8 cellular contexts compared by ENCODE assay signal in genomic region chr12:4649358-4649661, GRCh38. TPM values are rescaled to one million over a fixed set of nuclear protein-coding genes. Genes with fewer than 3 reads are reported as not detected.
A peak's percentile ranks its signal among the peaks of the same experiment; 100 is the strongest.
DNase-seq lines count a peak whose midpoint lies in the region; ATAC-seq and TF ChIP-seq lines count a peak whose summit lies in the region.

No MANE protein-coding gene starts in this region.

- peaks cover 12% of the 10 kb centered on the region for H3K36me3 ChIP-seq in RWPE2 (ENCODE audit: low read depth)
- H3K36me3 ChIP-seq in esophagus squamous epithelium, result peaks cover 0 to 6% (median 2%) of the 10 kb centered on the region in 3 donors
- H3K36me3 ChIP-seq in parathyroid adenoma (ENCODE audit: control insufficient read depth, insufficient read depth, low read length), result no peaks in the 10 kb centered on the region

- 0 to 1% methylated on average over 6 of the region's 6 CpGs for WGBS in esophagus squamous epithelium, 2 donors

- peak overlapping the region; percentile 99 for H2AFZ ChIP-seq in parathyroid adenoma

- peaks cover 20% of the 10 kb centered on the region for H3K79me2 ChIP-seq in parathyroid adenoma

- H3K27me3 ChIP-seq in RWPE2 (ENCODE audit: insufficient read depth, poor library complexity, severe bottlenecking) (no peaks in the 10 kb centered on the region), esophagus squamous epithelium (no peaks in the 10 kb centered on the region), parathyroid adenoma (ENCODE audit: control insufficient read depth, insufficient read depth, low read length) (no peaks in the 10 kb centered on the region)

- peak overlapping the region; percentile 84 for H3K9ac ChIP-seq in parathyroid adenoma

- DNase-seq in Calu3 (no peak), RWPE2 (ENCODE audit: low spot score) (no peak), esophagus squamous epithelium (lab: John Stamatoyannopoulos, UW) (no peak), hepatic stellate cell (ENCODE audit: low spot score) (no peak), NCI-H345 (lab: John Stamatoyannopoulos, UW) (no peak), iPS-NIHi11 (ENCODE audit: low spot score) (no peak)

- intact Hi-C loops in Calu3 (cut with micrococcal nuclease; ENCODE audit: unreplicated experiment), result loop anchor here (2.0 kb wide), 1 partner anchor 45 kb away; no protein-coding TSS in a partner anchor
- intact Hi-C loops in esophagus squamous epithelium (cut with DNase I), result no loop called here

- H3K27ac Mint-ChIP-seq in Calu3 (ENCODE audit: unreplicated experiment), result peak overlapping the region; percentile 99

- no peak for TF ChIP-seq CTCF in Calu3 (IDR thresholded peaks at IDR 0.05; ENCODE audit: unreplicated experiment)
- no peak for TF ChIP-seq CTCF in RWPE2 (IDR thresholded peaks at IDR 0.05; ENCODE audit: poor library complexity, severe bottlenecking)
- no peak for TF ChIP-seq CTCF in esophagus squamous epithelium (IDR thresholded peaks at IDR 0.05)
- TF ChIP-seq CTCF in parathyroid adenoma (IDR thresholded peaks at IDR 0.05), result no peak

- H3K4me3 Mint-ChIP-seq in Calu3 (ENCODE audit: low read depth, unreplicated experiment), result peak overlapping the region; percentile 99

- H3K4me1 Mint-ChIP-seq in Calu3 (ENCODE audit: low read depth, unreplicated experiment), result peaks cover 22% of the 10 kb centered on the region

- H3K36me3 Mint-ChIP-seq in Calu3 (ENCODE audit: insufficient read depth, unreplicated experiment), result peaks cover 21% of the 10 kb centered on the region

- H3K4me1 ChIP-seq in RWPE2 (ENCODE audit: insufficient read depth, poor library complexity, severe bottlenecking) (peaks cover 13% of the 10 kb centered on the region), esophagus squamous epithelium (peaks cover 0 to 50% (median 12%) of the 10 kb centered on the region in 3 donors), parathyroid adenoma (peaks cover 16% of the 10 kb centered on the region)

- H3K9me3 ChIP-seq in RWPE2 (ENCODE audit: severe bottlenecking) (no peaks in the 10 kb centered on the region), esophagus squamous epithelium (no peaks in the 10 kb centered on the region), parathyroid adenoma (ENCODE audit: control insufficient read depth, low read length) (no peaks in the 10 kb centered on the region)

- H3K4me2 ChIP-seq in parathyroid adenoma (ENCODE audit: low read length), result peak overlapping the region; percentile 76

- ATAC-seq in RWPE2 (ENCODE audit: low read depth), result no peak
- ATAC-seq in GM21423 (IDR thresholded peaks at IDR 0.05; ENCODE audit: unreplicated experiment), result no peak

- no peak for TF ChIP-seq POLR2A in esophagus squamous epithelium (IDR thresholded peaks at IDR 0.05)

- peak overlapping the region; percentile 44 for H3K27ac ChIP-seq in RWPE2 (ENCODE audit: poor library complexity, severe bottlenecking)
- peak overlapping the region; percentile 90 to 94 (median 91) for H3K27ac ChIP-seq in esophagus squamous epithelium
- H3K27ac ChIP-seq in parathyroid adenoma, result peak overlapping the region; percentile 81

- no peaks in the 10 kb centered on the region for H3K9me3 Mint-ChIP-seq in Calu3 (ENCODE audit: low read depth, unreplicated experiment)

- BruUV-seq in Calu3 (replicated peaks; lab: Mats Ljungman, UMichigan), result no TSS peak

- H3K27me3 Mint-ChIP-seq in Calu3 (ENCODE audit: unreplicated experiment), result peaks cover 5% of the 10 kb centered on the region

- CTCF ChIA-PET in Calu3 (lab: Charles Lee), result interaction anchor here (0.9 kb wide), 1 partner anchor 51 kb away, joined by 3 read pairs; no protein-coding TSS in a partner anchor

- peak overlapping the region; percentile 57 for H3K4me3 ChIP-seq in RWPE2 (ENCODE audit: severe bottlenecking)
- peak overlapping the region; percentile 60 to 92 (median 81) for H3K4me3 ChIP-seq in esophagus squamous epithelium
- H3K4me3 ChIP-seq in parathyroid adenoma (ENCODE audit: low read depth, low read length), result peak overlapping the region; percentile 87

RNA-seq across cellular contexts. Expression of gene NDUFA9, which starts 0.4 kb away (rescaled TPM):
- total RNA-seq in Calu3 (2022), result 125 and 130 TPM in 2 replicates
- 10 to 100 TPM; 30.6 to 69.3 (median 49.0) TPM for total RNA-seq in esophagus squamous epithelium

RNA-seq across cellular contexts. Expression of gene AKAP3, which starts 0.5 kb away (rescaled TPM):
- total RNA-seq in Calu3 (2022), result 1.5 and 1.6 TPM in 2 replicates
- 1 to 10 TPM in 3 of 4 donors, under 1 TPM in 1; 0.97 to 2.6 (median 1.4) TPM for total RNA-seq in esophagus squamous epithelium
